ENCODE assay signal across 12 cellular contexts in the genomic region with DNA sequence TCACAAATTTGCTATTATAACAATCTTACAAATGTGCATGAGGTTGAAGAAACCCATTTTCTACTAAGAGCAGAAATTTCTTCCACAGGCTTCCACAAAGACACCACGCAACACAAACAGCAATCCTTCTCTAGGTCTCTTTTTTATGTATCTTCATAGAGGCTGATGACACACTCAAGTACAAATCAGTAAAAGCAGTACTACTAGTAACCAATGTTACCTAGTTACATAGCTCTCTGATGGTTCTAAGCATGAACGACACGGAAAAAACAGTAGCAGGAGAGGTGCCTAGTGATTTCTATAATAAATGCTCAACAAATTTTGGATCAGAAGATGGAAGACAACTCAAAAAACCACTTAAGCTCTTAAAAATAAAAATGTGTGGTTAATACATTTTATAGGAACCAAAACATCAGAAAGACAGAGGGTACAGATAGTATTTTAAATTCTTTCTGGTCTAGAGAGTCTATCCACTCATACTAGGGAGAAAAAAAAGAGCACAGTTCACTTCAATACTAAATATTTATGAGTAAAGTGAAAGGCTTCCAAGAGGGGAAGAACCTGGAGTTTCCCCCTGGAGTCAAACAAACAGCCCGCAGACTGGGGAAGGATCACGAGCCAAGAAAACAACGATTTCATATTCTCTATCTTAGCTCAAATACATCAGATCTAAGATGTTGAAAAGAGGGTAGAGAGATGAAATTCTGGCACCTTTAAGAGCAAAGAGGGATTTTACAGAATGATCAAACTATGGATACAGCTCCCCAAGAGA. TPM values are rescaled to one million over a fixed set of nuclear protein-coding genes. Genes with fewer than 3 reads are reported as not detected.
DNase-seq lines count a peak whose midpoint lies in the region; ATAC-seq, FAIRE-seq and TF ChIP-seq lines count a peak whose summit lies in the region.
"Had no signal": no experiment of that assay in that cellular context is flagged by ENCODE, and none has a peak within 500 bp of the region (broad histone marks: within the 10 kb centered on the region; RNA-seq: fewer than 3 reads in every experiment).

No MANE protein-coding gene starts in this region.

- DNase-seq in SK-N-SH (no peak), adipocyte (ENCODE audit: low read depth) (no peak), NCI-H510A (lab: John Stamatoyannopoulos, UW) (no peak), hypothalamus (lab: John Stamatoyannopoulos, UW) (no peak), DMS114 treated with DMSO at 0.1 percent for 48 hours (lab: John Stamatoyannopoulos, UW; ENCODE audit: unreplicated experiment) (no peak)
- DNase-seq in stimulated activated naive CD8-positive, alpha-beta T cell treated with anti-CD3 and anti-CD28 coated beads, Interleukin-15, Interleukin-2, amounts not matched to agents 100 U/mL and 50 U/mL, for 24 hours = no peak
- DNase-seq: anterior cingulate cortex, PC-3 had no signal

- POLR2A ChIA-PET in SK-N-SH (lab: Yijun Ruan, JAX) = no interaction called here

- TF ChIP-seq RAD21 in SK-N-SH (IDR thresholded peaks at IDR 0.05; ENCODE audit: low read length) = no peak

- peaks cover 28% of the 10 kb centered on the region for H3F3A ChIP-seq in SK-N-SH (replicated peaks; ENCODE audit: insufficient read depth)

- H3K9ac ChIP-seq in SK-N-SH = peak overlapping the region; percentile 8; the same call in 1 of the 2 replicates
- H3K9ac ChIP-seq in adipocyte (ENCODE audit: low read length) = peak overlapping the region; percentile 35

- no peak for ATAC-seq in SK-N-SH treated with all-trans-retinoic acid at 6 μM for 48 hours
- peak; percentile 48 for ATAC-seq in stimulated activated naive CD8-positive, alpha-beta T cell treated with anti-CD3 and anti-CD28 coated beads, Interleukin-15, Interleukin-2, amounts not matched to agents 100 U/mL and 50 U/mL, for 24 hours
- ATAC-seq: K562, PC-3 had no signal

- H3K4me2 ChIP-seq in SK-N-SH = peak overlapping the region; percentile 22; the same call in 1 of the 2 replicates

- TF ChIP-seq EP300 in SK-N-SH (IDR thresholded peaks at IDR 0.05; ENCODE audit: borderline replicate concordance in 1 of 2, low read depth in 1 of 2, low read length in 1 of 2) = no peak

- H2AFZ ChIP-seq in SK-N-SH (ENCODE audit: low read depth) = no peak overlapping the region

- FAIRE-seq in islet of Langerhans (lab: Jason Lieb, UNC) = peak; percentile 95
- FAIRE-seq: K562 had no signal

- H3K4me1 ChIP-seq in SK-N-SH (ENCODE audit: control insufficient read depth in 1 of 2, insufficient read depth in 2 of 2, low read depth in 1 of 2, low read length in 1 of 2) = peaks cover 2 to 23% of the 10 kb centered on the region in 2 experiments; a peak in 3 of 4 replicates
- peaks cover 43% of the 10 kb centered on the region for H3K4me1 ChIP-seq in adipocyte (ENCODE audit: control insufficient read depth, insufficient read depth, low read length)

- peaks cover 51% of the 10 kb centered on the region for H3K79me2 ChIP-seq in SK-N-SH (ENCODE audit: insufficient read depth)

- H3K9me2 ChIP-seq in SK-N-SH = no peaks in the 10 kb centered on the region

- TF ChIP-seq CTCF in SK-N-SH (IDR thresholded peaks at IDR 0.05) = no peak

- H3K4me3 ChIP-seq in SK-N-SH (ENCODE audit: low read depth in 2 of 2, low read length in 1 of 2) (no peak overlapping the region), adipocyte (ENCODE audit: low read length) (peak overlapping the region; percentile 36)
- H3K4me3 ChIP-seq: K562 had no signal

- no peaks in the 10 kb centered on the region for H3K9me3 ChIP-seq in SK-N-SH
- no peaks in the 10 kb centered on the region for H3K9me3 ChIP-seq in adipocyte (ENCODE audit: control insufficient read depth, low read length)

- peaks cover 3% of the 10 kb centered on the region; the same call in 1 of the 2 replicates for H4K20me1 ChIP-seq in SK-N-SH (ENCODE audit: insufficient read depth)

- CTCF ChIA-PET in SK-N-SH (lab: Yijun Ruan, JAX) = interaction anchor here (1.5 to 3.3 kb wide), 4 partner anchors 19 to 354 kb away, joined by 3 to 21 read pairs (median 10); partner anchors contain the start of gene HIC1

- peak overlapping the region in 1 of 2 experiments; percentile 82; a peak in 3 of 4 replicates for H3K27ac ChIP-seq in SK-N-SH (ENCODE audit: low read depth in 2 of 2, low read length in 1 of 2)
- H3K27ac ChIP-seq: 22Rv1 had no signal

- H3K36me3 ChIP-seq in SK-N-SH (replicated peaks in 1 of 2; ENCODE audit: control insufficient read depth in 1 of 2, insufficient read depth in 2 of 2, low read length in 1 of 2) = peaks cover 11 to 12% of the 10 kb centered on the region in 2 experiments
- H3K36me3 ChIP-seq in adipocyte (ENCODE audit: control insufficient read depth, insufficient read depth, low read length, severe bottlenecking) = peaks cover 20% of the 10 kb centered on the region

- WGBS in SK-N-SH (ENCODE audit: low lambda C conversion rate) = 84% methylated on average over 6 of the region's 6 CpGs

- H3K27me3 ChIP-seq in SK-N-SH (ENCODE audit: insufficient read depth) = no peaks in the 10 kb centered on the region
- no peaks in the 10 kb centered on the region for H3K27me3 ChIP-seq in adipocyte (replicated peaks; ENCODE audit: control insufficient read depth, insufficient read depth, low read length)

TF ChIP-seq in SK-N-SH, 30 proteins besides CTCF, POLR2A, EP300 and RAD21 (continues in another document):
- TF ChIP-seq FOXJ3 (CRISPR knock-in tag; IDR thresholded peaks at IDR 0.05) (no peak), NRF1 (IDR thresholded peaks at IDR 0.05; ENCODE audit: low read depth, low read length) (no peak), GATA2 (CRISPR knock-in tag; IDR thresholded peaks at IDR 0.05) (no peak), EZH2phosphoT487 (IDR thresholded peaks at IDR 0.05; ENCODE audit: borderline replicate concordance, low read depth) (no peak), RCOR1 (IDR thresholded peaks at IDR 0.05; ENCODE audit: low read length) (no peak), SIN3A (IDR thresholded peaks at IDR 0.05; ENCODE audit: borderline replicate concordance, low read depth, low read length) (no peak), MEF2A (IDR thresholded peaks at IDR 0.05; ENCODE audit: borderline replicate concordance, low read depth) (no peak)

TF ChIP-seq in SK-N-SH treated with all-trans-retinoic acid at 6 μM for 48 hours, 23 proteins besides CTCF, POLR2A, EP300 and RAD21:
- TF ChIP-seq TOX (CRISPR knock-in tag; IDR thresholded peaks at IDR 0.05; ENCODE audit: borderline replicate concordance) (no peak), POU6F1 (CRISPR knock-in tag; IDR thresholded peaks at IDR 0.05; ENCODE audit: borderline replicate concordance, low read depth) (no peak), TSHZ2 (CRISPR knock-in tag; IDR thresholded peaks at IDR 0.05) (no peak), ESRRG (CRISPR knock-in tag; IDR thresholded peaks at IDR 0.05) (no peak), OSR1 (CRISPR knock-in tag; IDR thresholded peaks at IDR 0.05) (no peak)

RNA-seq across cellular contexts. Expression of gene SMG6, which starts 40.2 kb away (rescaled TPM):
- 9.5 and 15.7 TPM in 2 replicates for polyA plus RNA-seq in SK-N-SH (2012; rRNA removed)
- polyA plus RNA-seq in SK-N-SH (2012; cell fraction: cytosol; rRNA removed) = 9.0 and 10.4 TPM in 2 replicates
- polyA plus RNA-seq in SK-N-SH (2012; cell fraction: nucleus; rRNA removed) = 38.2 and 48.1 TPM in 2 replicates

RNA-seq across cellular contexts. Expression of gene SRR, which starts 40.4 kb away (rescaled TPM):
- 18.5 and 20.2 TPM in 2 replicates for polyA plus RNA-seq in SK-N-SH (2012; rRNA removed)
- 20.2 and 21.7 TPM in 2 replicates for polyA plus RNA-seq in SK-N-SH (2012; cell fraction: cytosol; rRNA removed)
- polyA plus RNA-seq in SK-N-SH (2012; cell fraction: nucleus; rRNA removed) = 4.6 and 10.0 TPM in 2 replicates
